ENCODE assay signal across 7 cellular contexts in genomic region chr19:18418034-18418724, GRCh38. TPM values are rescaled to one million over a fixed set of nuclear protein-coding genes. Genes with fewer than 3 reads are reported as not detected.
DNase-seq lines count a peak whose midpoint lies in the region; ATAC-seq and TF ChIP-seq lines count a peak whose summit lies in the region.

No MANE protein-coding gene starts in this region.

- H3K36me3 ChIP-seq in left ventricle myocardium inferior (no peaks in the 10 kb centered on the region), skeletal muscle satellite cell (ENCODE audit: insufficient read depth, low read length) (no peaks in the 10 kb centered on the region)

- peak overlapping the region; percentile 89 for H3K27ac Mint-ChIP-seq in activated CD8-positive, alpha-beta memory T cell treated with anti-CD3 and anti-CD28 coated beads, Interleukin-2, amount 10 ng/mL, durations not matched to agents 7 days and 5 days

- peak; percentile 39 for DNase-seq in HK-2 (ENCODE audit: unreplicated experiment)
- peak; percentile 68 for DNase-seq in activated CD8-positive, alpha-beta memory T cell treated with anti-CD3 and anti-CD28 coated beads, Interleukin-2, amount 10 ng/mL, durations not matched to agents 7 days and 5 days
- DNase-seq in left ventricle myocardium inferior: no peak
- no peak for DNase-seq in omental fat pad (ENCODE audit: low spot score)
- no peak for DNase-seq in NK-92 treated with Interleukin-12 subunit alpha and Interleukin-12 subunit beta, amount 100 ng/mL, for 24 hours (lab: John Stamatoyannopoulos, UW)

- peaks cover 78% of the 10 kb centered on the region for H3K4me1 Mint-ChIP-seq in activated CD8-positive, alpha-beta memory T cell treated with anti-CD3 and anti-CD28 coated beads, Interleukin-2, amount 10 ng/mL, durations not matched to agents 7 days and 5 days

- peaks cover 46% of the 10 kb centered on the region for H3K27me3 ChIP-seq in left ventricle myocardium inferior (ENCODE audit: low read depth)
- no peaks in the 10 kb centered on the region for H3K27me3 ChIP-seq in skeletal muscle satellite cell (ENCODE audit: control insufficient read depth, insufficient read depth, low read length)

- H3K9me3 ChIP-seq in left ventricle myocardium inferior (replicated peaks): no peaks in the 10 kb centered on the region
- no peaks in the 10 kb centered on the region for H3K9me3 ChIP-seq in skeletal muscle satellite cell (replicated peaks; ENCODE audit: low read length)

- CTCF ChIA-PET in activated CD8-positive, alpha-beta memory T cell treated with anti-CD3 and anti-CD28 coated beads, Interleukin-2, amount 10 ng/mL, durations not matched to agents 7 days and 5 days (lab: Charles Lee): interaction anchor here (0.5 to 17.3 kb wide), 10 partner anchors 8 to 213 kb away, joined by 3 to 278 read pairs (median 5); partner anchors contain the start of genes GDF15, IQCN, JUND and PGPEP1

- TF ChIP-seq CTCF in left ventricle myocardium inferior (IDR thresholded peaks at IDR 0.05; ENCODE audit: borderline replicate concordance) (no peak), omental fat pad (IDR thresholded peaks at IDR 0.05) (no peak)

- H3K36me3 Mint-ChIP-seq in activated CD8-positive, alpha-beta memory T cell treated with anti-CD3 and anti-CD28 coated beads, Interleukin-2, amount 10 ng/mL, durations not matched to agents 7 days and 5 days: peaks cover 7% of the 10 kb centered on the region

- H3K4me1 ChIP-seq in left ventricle myocardium inferior (peaks cover 81% of the 10 kb centered on the region), skeletal muscle satellite cell (ENCODE audit: control insufficient read depth, insufficient read depth, low read length) (peaks cover 66% of the 10 kb centered on the region)

- H3K27me3 Mint-ChIP-seq in activated CD8-positive, alpha-beta memory T cell treated with anti-CD3 and anti-CD28 coated beads, Interleukin-2, amount 10 ng/mL, durations not matched to agents 7 days and 5 days: peaks cover 3% of the 10 kb centered on the region

- H3K4me3 Mint-ChIP-seq in activated CD8-positive, alpha-beta memory T cell treated with anti-CD3 and anti-CD28 coated beads, Interleukin-2, amount 10 ng/mL, durations not matched to agents 7 days and 5 days: peak overlapping the region; percentile 97

- no peaks in the 10 kb centered on the region for H3K9me3 Mint-ChIP-seq in activated CD8-positive, alpha-beta memory T cell treated with anti-CD3 and anti-CD28 coated beads, Interleukin-2, amount 10 ng/mL, durations not matched to agents 7 days and 5 days (ENCODE audit: low read depth)

- intact Hi-C loops in left ventricle myocardium inferior (cut with micrococcal nuclease): no loop called here

- peak overlapping the region; percentile 84 for H3K9ac ChIP-seq in skeletal muscle satellite cell (ENCODE audit: low read depth, low read length)

- peak overlapping the region; percentile 99 for H3K27ac ChIP-seq in left ventricle myocardium inferior (replicated peaks)

- peak overlapping the region; percentile 98 for H3K4me2 ChIP-seq in skeletal muscle satellite cell (ENCODE audit: low read length)

- peak; percentile 9 for ATAC-seq in activated CD8-positive, alpha-beta memory T cell treated with anti-CD3 and anti-CD28 coated beads, Interleukin-2, amount 10 ng/mL, durations not matched to agents 7 days and 5 days
- ATAC-seq in GM19328 (IDR thresholded peaks at IDR 0.05; ENCODE audit: unreplicated experiment) (no peak), omental fat pad (ENCODE audit: low FRiP score) (no peak)

- H3K4me3 ChIP-seq in left ventricle myocardium inferior (peak overlapping the region; percentile 86), skeletal muscle satellite cell (ENCODE audit: low read length) (peak overlapping the region; percentile 87)

RNA-seq across cellular contexts. Expression of gene SSBP4, which starts 1.0 kb away (rescaled TPM):
- 100 to 1,000 TPM; 197 to 247 TPM for total RNA-seq in activated CD8-positive, alpha-beta memory T cell treated with anti-CD3 and anti-CD28 coated beads, Interleukin-2, amount 10 ng/mL, durations not matched to agents 7 days and 5 days
- total RNA-seq in left ventricle myocardium inferior (30.8 TPM), omental fat pad (10 to 100 TPM; 29.9 to 62.9 (median 43.7) TPM)
- total RNA-seq in skeletal muscle satellite cell (2012; rRNA removed): 72.2 and 73.2 TPM in 2 replicates

RNA-seq across cellular contexts. Expression of gene ISYNA1, which starts 19.8 kb away (rescaled TPM):
- total RNA-seq in activated CD8-positive, alpha-beta memory T cell treated with anti-CD3 and anti-CD28 coated beads, Interleukin-2, amount 10 ng/mL, durations not matched to agents 7 days and 5 days: 10 to 100 TPM; 29.6 to 30.0 TPM
- 24.1 TPM for total RNA-seq in left ventricle myocardium inferior
- 2.0 and 5.1 TPM in 2 replicates for total RNA-seq in skeletal muscle satellite cell (2012; rRNA removed)
- 10 to 100 TPM; 20.0 to 36.7 (median 29.8) TPM for total RNA-seq in omental fat pad

RNA-seq across cellular contexts. Expression of gene LRRC25, which starts 20.8 kb away (rescaled TPM):
- total RNA-seq in activated CD8-positive, alpha-beta memory T cell treated with anti-CD3 and anti-CD28 coated beads, Interleukin-2, amount 10 ng/mL, durations not matched to agents 7 days and 5 days: under 1 TPM in 1 of 2 experiments, not detected in 1; 0.12 TPM
- total RNA-seq in left ventricle myocardium inferior (2.4 TPM), omental fat pad (10 to 100 TPM; 11.8 to 37.2 (median 28.8) TPM)
- total RNA-seq in skeletal muscle satellite cell (2012; rRNA removed): not detected in 2 replicates

RNA-seq across cellular contexts. Expression of gene GDF15, which starts 32.2 kb away (rescaled TPM):
- total RNA-seq in activated CD8-positive, alpha-beta memory T cell treated with anti-CD3 and anti-CD28 coated beads, Interleukin-2, amount 10 ng/mL, durations not matched to agents 7 days and 5 days: not detected
- total RNA-seq in left ventricle myocardium inferior (0.33 TPM), omental fat pad (1 to 10 TPM; 1.9 to 4.6 (median 3.0) TPM)
- 11.1 and 73.8 TPM in 2 replicates for total RNA-seq in skeletal muscle satellite cell (2012; rRNA removed)

Comparison
In these comparisons a context has a peak if more than half of its experiments do, and no peak if none do; other contexts are left out.
1. DNase-seq: peak in HK-2 (single experiment) and activated CD8-positive, alpha-beta memory T cell treated with anti-CD3 and anti-CD28 coated beads, Interleukin-2, amount 10 ng/mL, durations not matched to agents 7 days and 5 days (single experiment); none in left ventricle myocardium inferior (single experiment), omental fat pad (single experiment) and NK-92 treated with Interleukin-12 subunit alpha and Interleukin-12 subunit beta, amount 100 ng/mL, for 24 hours (single experiment).